Comparison of ENCODE assay signal across 15 cellular contexts in the genomic region with DNA sequence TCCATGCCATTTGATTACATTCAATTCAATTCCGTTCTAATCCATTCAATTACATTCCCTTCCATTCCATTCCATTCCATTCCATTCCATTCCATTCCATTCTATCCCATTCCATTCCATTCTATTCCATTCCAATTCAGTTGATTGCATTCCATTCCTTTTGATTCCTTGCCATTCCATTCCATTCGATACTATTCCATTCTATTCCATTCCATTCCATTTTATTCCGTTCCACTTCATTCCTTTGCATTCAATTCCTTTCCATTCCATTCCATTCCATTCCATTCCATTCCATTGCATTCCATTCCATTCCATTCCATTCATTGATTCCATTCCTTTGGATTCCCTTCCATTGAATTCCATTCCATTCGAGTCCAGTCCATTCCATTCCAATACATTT.
"Had no signal": no experiment of that assay in that cellular context is flagged by ENCODE, and none has a peak within 500 bp of the region (broad histone marks: within the 10 kb centered on the region; RNA-seq: fewer than 3 reads in every experiment).

No MANE protein-coding gene starts in this region.

- DNase-seq: effector memory CD8-positive, alpha-beta T cell; erythroblast; foreskin keratinocyte; left colon; natural killer cell; posterior cingulate gyrus; sigmoid colon; stimulated activated CD4-positive, alpha-beta T cell treated with anti-CD3 and anti-CD28 coated beads, Interleukin-2, amount 100 ng/mL, for 24 hours; stimulated activated CD4-positive, alpha-beta T cell treated with anti-CD3 and anti-CD28 coated beads, Interleukin-4, amount 100 ng/mL, for 4 hours; stimulated activated naive CD4-positive, alpha-beta T cell; stomach; thyroid gland had no signal

- H3K27ac ChIP-seq: foreskin keratinocyte, sigmoid colon, skin epidermis, stomach, thyroid gland had no signal

- FAIRE-seq: endothelial cell of umbilical vein, urothelium cell line had no signal

- H3K4me3 ChIP-seq: sigmoid colon, skin epidermis, stomach, thyroid gland had no signal

- ATAC-seq: effector memory CD8-positive, alpha-beta T cell; foreskin keratinocyte; left colon; natural killer cell had no signal

- H3K27me3 ChIP-seq: foreskin keratinocyte, sigmoid colon, stomach, thyroid gland had no signal

- H3K4me1 ChIP-seq: foreskin keratinocyte, sigmoid colon, stomach, thyroid gland had no signal

- H3K36me3 ChIP-seq: sigmoid colon, stomach, thyroid gland had no signal
